In genomic region chr2:106581755-106582430, GRCh38 we compare ENCODE assay signal across 8 cellular contexts.
DNase-seq lines count a peak whose midpoint lies in the region; ATAC-seq and TF ChIP-seq lines count a peak whose summit lies in the region.

No MANE protein-coding gene starts in this region.

- H3K27me3 Mint-ChIP-seq in activated CD8-positive, alpha-beta memory T cell treated with anti-CD3 and anti-CD28 coated beads, Interleukin-2, amount 10 ng/mL, durations not matched to agents 7 days and 5 days, result peaks cover 63% of the 10 kb centered on the region
- peaks cover 69% of the 10 kb centered on the region for H3K27me3 Mint-ChIP-seq in neural crest cell (ENCODE audit: low read depth)

- no peak overlapping the region for H3K27ac Mint-ChIP-seq in activated CD8-positive, alpha-beta memory T cell treated with anti-CD3 and anti-CD28 coated beads, Interleukin-2, amount 10 ng/mL, durations not matched to agents 7 days and 5 days
- H3K27ac Mint-ChIP-seq in neural crest cell (ENCODE audit: unreplicated experiment), result no peak overlapping the region

- peak; percentile 17 for TF ChIP-seq CTCF in GM12865 (IDR thresholded peaks at IDR 0.05; ENCODE audit: insufficient read depth, low read depth, low read length, missing control alignments)
- TF ChIP-seq CTCF in fibroblast of mammary gland (conservative IDR thresholded peaks at IDR 0.05; ENCODE audit: control insufficient read depth, insufficient read depth, low read depth, low read length), result peak; percentile 30
- TF ChIP-seq CTCF in neural crest cell (conservative IDR thresholded peaks at IDR 0.05), result no peak

- DNase-seq in 8988T (peak; percentile 85), GM12865 (ENCODE audit: low read depth) (peak; percentile 38), NCI-H345 (lab: John Stamatoyannopoulos, UW) (peak; percentile 62), fibroblast of mammary gland (ENCODE audit: low read depth) (peak; percentile 69), neural crest cell (ENCODE audit: low read depth, low spot score) (peak; percentile 32), NCI-H2196 treated with DMSO at 0.1 percent for 48 hours (lab: John Stamatoyannopoulos, UW; ENCODE audit: unreplicated experiment) (no peak)
- peak; percentile 57 for DNase-seq in activated CD8-positive, alpha-beta memory T cell treated with anti-CD3 and anti-CD28 coated beads, Interleukin-2, amount 10 ng/mL, durations not matched to agents 7 days and 5 days

- H3K4me3 ChIP-seq in GM12865 (ENCODE audit: low read depth, low read length) (peak overlapping the region; percentile 47), fibroblast of mammary gland (ENCODE audit: control insufficient read depth, low read depth, low read length) (peak overlapping the region; percentile 31)

- CTCF ChIA-PET in activated CD8-positive, alpha-beta memory T cell treated with anti-CD3 and anti-CD28 coated beads, Interleukin-2, amount 10 ng/mL, durations not matched to agents 7 days and 5 days (lab: Charles Lee), result interaction anchor here (0.7 to 2.1 kb wide), 21 partner anchors 9 to 1230 kb away, joined by 3 to 14 read pairs (median 4); no protein-coding TSS in a partner anchor

- no peaks in the 10 kb centered on the region for H3K9me3 Mint-ChIP-seq in activated CD8-positive, alpha-beta memory T cell treated with anti-CD3 and anti-CD28 coated beads, Interleukin-2, amount 10 ng/mL, durations not matched to agents 7 days and 5 days (ENCODE audit: low read depth)
- H3K9me3 Mint-ChIP-seq in neural crest cell, result no peaks in the 10 kb centered on the region

- H3K4me3 Mint-ChIP-seq in activated CD8-positive, alpha-beta memory T cell treated with anti-CD3 and anti-CD28 coated beads, Interleukin-2, amount 10 ng/mL, durations not matched to agents 7 days and 5 days, result peak overlapping the region; percentile 79
- H3K4me3 Mint-ChIP-seq in neural crest cell, result peak overlapping the region; percentile 91

- peaks cover 10% of the 10 kb centered on the region for H3K4me1 Mint-ChIP-seq in activated CD8-positive, alpha-beta memory T cell treated with anti-CD3 and anti-CD28 coated beads, Interleukin-2, amount 10 ng/mL, durations not matched to agents 7 days and 5 days
- H3K4me1 Mint-ChIP-seq in neural crest cell, result peaks cover 33% of the 10 kb centered on the region

- H3K36me3 Mint-ChIP-seq in activated CD8-positive, alpha-beta memory T cell treated with anti-CD3 and anti-CD28 coated beads, Interleukin-2, amount 10 ng/mL, durations not matched to agents 7 days and 5 days, result no peaks in the 10 kb centered on the region
- H3K36me3 Mint-ChIP-seq in neural crest cell (ENCODE audit: low read depth), result no peaks in the 10 kb centered on the region

- ATAC-seq in HG02642 (IDR thresholded peaks at IDR 0.05; ENCODE audit: poor library complexity, unreplicated experiment), result peak; percentile 67
- peak; percentile 92 for ATAC-seq in activated CD8-positive, alpha-beta memory T cell treated with anti-CD3 and anti-CD28 coated beads, Interleukin-2, amount 10 ng/mL, durations not matched to agents 7 days and 5 days
